Comparison of ENCODE assay signal across 8 cellular contexts in the genomic region with DNA sequence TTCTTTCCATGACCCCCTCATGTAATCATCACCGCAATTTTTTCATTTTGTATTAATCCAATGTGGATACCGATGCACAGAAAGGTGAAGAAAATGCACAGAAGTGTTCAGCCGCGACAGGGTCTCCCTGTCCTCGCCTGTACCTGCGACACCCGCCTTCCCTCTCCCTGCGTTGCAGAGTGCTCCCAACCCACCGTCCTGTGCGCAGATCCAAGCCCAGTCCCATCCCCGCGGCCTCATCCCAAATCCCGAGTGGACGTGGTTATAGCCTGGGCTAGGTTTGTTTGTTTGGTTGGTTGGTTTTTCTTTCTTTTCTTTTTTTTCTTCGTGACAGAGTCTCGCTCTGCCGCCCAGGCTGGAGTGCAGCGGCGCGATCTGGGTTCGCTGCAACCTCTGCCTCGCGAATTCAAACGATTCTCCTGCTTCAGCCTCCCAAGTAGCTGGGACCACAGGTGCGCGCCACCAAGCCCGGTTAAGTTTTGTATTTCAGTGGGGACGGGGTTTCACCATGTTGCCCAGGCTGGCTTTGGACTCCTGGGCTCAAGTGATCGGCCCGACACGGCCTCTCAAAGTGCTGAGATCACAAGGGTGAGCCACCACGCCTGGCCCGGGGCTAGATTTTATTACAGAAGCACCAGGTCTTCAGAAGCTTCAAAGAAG. TPM values are rescaled to one million over a fixed set of nuclear protein-coding genes. Genes with fewer than 3 reads are reported as not detected.
DNase-seq lines count a peak whose midpoint lies in the region; ATAC-seq and TF ChIP-seq lines count a peak whose summit lies in the region.

No MANE protein-coding gene starts in this region.

- ATAC-seq in activated CD8-positive, alpha-beta T cell treated with anti-CD3 and anti-CD28 coated beads, Interleukin-2, amount 10 ng/mL, durations not matched to agents 7 days and 5 days: peak; percentile 24
- ATAC-seq in GM18868 (IDR thresholded peaks at IDR 0.05; ENCODE audit: unreplicated experiment): no peak

- CTCF ChIA-PET in activated CD8-positive, alpha-beta T cell treated with anti-CD3 and anti-CD28 coated beads, Interleukin-2, amount 10 ng/mL, durations not matched to agents 7 days and 5 days (lab: Charles Lee): interaction anchor here (0.6 to 2.8 kb wide), 6 partner anchors 57 to 91 kb away, joined by 3 to 12 read pairs (median 4); no protein-coding TSS in a partner anchor

- no peaks in the 10 kb centered on the region; the same call in 1 of the 2 replicates for H3K4me1 ChIP-seq in HAP-1
- H3K4me1 ChIP-seq in iPS DF 6.9 (ENCODE audit: control insufficient read depth, insufficient read depth, low read length): no peaks in the 10 kb centered on the region; the same call in 1 of the 2 replicates
- H3K4me1 ChIP-seq in skeletal muscle satellite cell (ENCODE audit: control insufficient read depth, insufficient read depth, low read length): peaks cover 16% of the 10 kb centered on the region

- H3K36me3 Mint-ChIP-seq in activated CD8-positive, alpha-beta T cell treated with anti-CD3 and anti-CD28 coated beads, Interleukin-2, amount 10 ng/mL, durations not matched to agents 7 days and 5 days (ENCODE audit: low read depth): no peaks in the 10 kb centered on the region

- H3K4me3 Mint-ChIP-seq in activated CD8-positive, alpha-beta T cell treated with anti-CD3 and anti-CD28 coated beads, Interleukin-2, amount 10 ng/mL, durations not matched to agents 7 days and 5 days: peak overlapping the region; percentile 71

- H3K27me3 ChIP-seq in HAP-1 (ENCODE audit: low read depth) (no peaks in the 10 kb centered on the region; the same call in 1 of the 2 replicates), iPS DF 6.9 (ENCODE audit: control insufficient read depth, insufficient read depth, low read length) (peaks cover 45% of the 10 kb centered on the region), skeletal muscle satellite cell (ENCODE audit: control insufficient read depth, insufficient read depth, low read length) (peaks cover 15% of the 10 kb centered on the region), WERI-Rb-1 (ENCODE audit: insufficient read depth, low read depth, severe bottlenecking) (peaks cover 48% of the 10 kb centered on the region)

- no peak overlapping the region for H3K27ac ChIP-seq in iPS DF 6.9 (ENCODE audit: low read length)
- no peak overlapping the region for H3K27ac ChIP-seq in WERI-Rb-1

- DNase-seq in HAP-1 (ENCODE audit: low spot score in 2 of 2) (no peak), iPS DF 6.9 (ENCODE audit: low read depth, low spot score) (no peak), NCI-H2029 (lab: John Stamatoyannopoulos, UW) (no peak), G401 (ENCODE audit: low spot score) (no peak), WERI-Rb-1 (no peak)
- no peak for DNase-seq in activated CD8-positive, alpha-beta T cell treated with anti-CD3 and anti-CD28 coated beads, Interleukin-2, amount 10 ng/mL, durations not matched to agents 7 days and 5 days

- POLR2A ChIA-PET in activated CD8-positive, alpha-beta T cell treated with anti-CD3 and anti-CD28 coated beads, Interleukin-2, amount 10 ng/mL, durations not matched to agents 7 days and 5 days (lab: Charles Lee): no interaction called here

- no peak overlapping the region for H3K9ac ChIP-seq in skeletal muscle satellite cell (ENCODE audit: low read depth, low read length)

- H3K4me2 ChIP-seq in skeletal muscle satellite cell (ENCODE audit: low read length): peak overlapping the region; percentile 99

- no peak overlapping the region for H3K27ac Mint-ChIP-seq in activated CD8-positive, alpha-beta T cell treated with anti-CD3 and anti-CD28 coated beads, Interleukin-2, amount 10 ng/mL, durations not matched to agents 7 days and 5 days

- H3K36me3 ChIP-seq in HAP-1 (replicated peaks) (no peaks in the 10 kb centered on the region), iPS DF 6.9 (ENCODE audit: control insufficient read depth, insufficient read depth, low read length) (no peaks in the 10 kb centered on the region), skeletal muscle satellite cell (ENCODE audit: insufficient read depth, low read length) (no peaks in the 10 kb centered on the region), WERI-Rb-1 (no peaks in the 10 kb centered on the region)

- in situ Hi-C loops in HAP-1 (cut with MboI; ENCODE audit: low sequenced_read_pairs) (loop anchor here (10.0 to 25.0 kb wide), 2 partner anchors 209 to 861 kb away; a partner anchor contains a TSS), G401 (cut with HindIII; ENCODE audit: low sequenced_read_pairs) (no loop called here)

- peaks cover 73% of the 10 kb centered on the region for H3K27me3 Mint-ChIP-seq in activated CD8-positive, alpha-beta T cell treated with anti-CD3 and anti-CD28 coated beads, Interleukin-2, amount 10 ng/mL, durations not matched to agents 7 days and 5 days (ENCODE audit: low read depth)

- no CpG with 5 or more reads among the region's 33 CpGs for WGBS in iPS DF 6.9 (ENCODE audit: insufficient coverage, insufficient read length)

- TF ChIP-seq CTCF in WERI-Rb-1 (IDR thresholded peaks at IDR 0.05; ENCODE audit: low read depth, low read length): no peak

- peak overlapping the region; percentile 43 for H3K4me3 ChIP-seq in HAP-1
- H3K4me3 ChIP-seq in iPS DF 6.9 (ENCODE audit: low read length): peak overlapping the region; percentile 16; the same call in 1 of the 2 replicates
- peak overlapping the region; percentile 80 for H3K4me3 ChIP-seq in skeletal muscle satellite cell (ENCODE audit: low read length)
- no peak overlapping the region; the same call in 1 of the 2 replicates for H3K4me3 ChIP-seq in WERI-Rb-1 (ENCODE audit: low read depth, low read length)

- no peaks in the 10 kb centered on the region for H3K9me3 ChIP-seq in HAP-1
- no peaks in the 10 kb centered on the region for H3K9me3 ChIP-seq in iPS DF 6.9 (ENCODE audit: control insufficient read depth, insufficient read depth, low read length)
- H3K9me3 ChIP-seq in skeletal muscle satellite cell (replicated peaks; ENCODE audit: low read length): no peaks in the 10 kb centered on the region
- H3K9me3 ChIP-seq in WERI-Rb-1 (ENCODE audit: severe bottlenecking): no peaks in the 10 kb centered on the region

- H3K4me1 Mint-ChIP-seq in activated CD8-positive, alpha-beta T cell treated with anti-CD3 and anti-CD28 coated beads, Interleukin-2, amount 10 ng/mL, durations not matched to agents 7 days and 5 days (ENCODE audit: low read depth): peaks cover 30% of the 10 kb centered on the region

- H3K9me3 Mint-ChIP-seq in activated CD8-positive, alpha-beta T cell treated with anti-CD3 and anti-CD28 coated beads, Interleukin-2, amount 10 ng/mL, durations not matched to agents 7 days and 5 days (ENCODE audit: insufficient read depth): no peaks in the 10 kb centered on the region

RNA-seq across cellular contexts. Expression of a gene that starts 0.5 kb away (rescaled TPM):
- total RNA-seq in activated CD8-positive, alpha-beta T cell treated with anti-CD3 and anti-CD28 coated beads, Interleukin-2, amount 10 ng/mL, durations not matched to agents 7 days and 5 days: not detected
- 0.22 and 1.0 TPM in 2 replicates for total RNA-seq in skeletal muscle satellite cell (2012; rRNA removed)
- total RNA-seq in G401 (2014; rRNA removed; shearing (Covaris generic)): not detected in 2 replicates

RNA-seq across cellular contexts. Expression of a gene that starts 18.4 kb away (rescaled TPM):
- total RNA-seq in activated CD8-positive, alpha-beta T cell treated with anti-CD3 and anti-CD28 coated beads, Interleukin-2, amount 10 ng/mL, durations not matched to agents 7 days and 5 days: under 1 TPM; 0.40 to 0.60 TPM
- 2.0 and 6.3 TPM in 2 replicates for total RNA-seq in skeletal muscle satellite cell (2012; rRNA removed)
- 1.9 TPM in 1 of 2 replicates, not detected in the other for total RNA-seq in G401 (2014; rRNA removed; shearing (Covaris generic))

RNA-seq across cellular contexts. Expression of a gene that starts 25.5 kb away (rescaled TPM):
- total RNA-seq in activated CD8-positive, alpha-beta T cell treated with anti-CD3 and anti-CD28 coated beads, Interleukin-2, amount 10 ng/mL, durations not matched to agents 7 days and 5 days: not detected
- total RNA-seq in skeletal muscle satellite cell (2012; rRNA removed): 1.1 and 3.5 TPM in 2 replicates
- not detected in 2 replicates for total RNA-seq in G401 (2014; rRNA removed; shearing (Covaris generic))

RNA-seq across cellular contexts. Expression of a gene that starts 40.3 kb away (rescaled TPM):
- total RNA-seq in activated CD8-positive, alpha-beta T cell treated with anti-CD3 and anti-CD28 coated beads, Interleukin-2, amount 10 ng/mL, durations not matched to agents 7 days and 5 days: under 1 TPM; 0.65 to 0.71 TPM
- total RNA-seq in skeletal muscle satellite cell (2012; rRNA removed): 0.66 and 1.3 TPM in 2 replicates
- not detected in 2 replicates for total RNA-seq in G401 (2014; rRNA removed; shearing (Covaris generic))

RNA-seq across cellular contexts. Expression of a gene that starts 59.3 kb away (rescaled TPM):
- 1 to 10 TPM; 1.4 to 2.2 TPM for total RNA-seq in activated CD8-positive, alpha-beta T cell treated with anti-CD3 and anti-CD28 coated beads, Interleukin-2, amount 10 ng/mL, durations not matched to agents 7 days and 5 days
- 30.6 and 34.7 TPM in 2 replicates for total RNA-seq in skeletal muscle satellite cell (2012; rRNA removed)
- total RNA-seq in G401 (2014; rRNA removed; shearing (Covaris generic)): 18.8 and 19.3 TPM in 2 replicates
